ENCODE assay signal across 38 cellular contexts in genomic region chr4:23579166-23579565, GRCh38.
"Had no signal": no experiment of that assay in that cellular context is flagged by ENCODE, and none has a peak within 500 bp of the region (broad histone marks: within the 10 kb centered on the region; RNA-seq: fewer than 3 reads in every experiment).

No MANE protein-coding gene starts in this region.

- H3K27me3 ChIP-seq: adrenal gland, body of pancreas, cardiac muscle cell had no signal

- H3K4me3 Mint-ChIP-seq: activated CD4-positive, alpha-beta memory T cell treated with anti-CD3 and anti-CD28 coated beads, Interleukin-2, amount 10 ng/mL, durations not matched to agents 7 days and 5 days; activated CD4-positive, alpha-beta T cell treated with anti-CD3 and anti-CD28 coated beads for 36 hours; activated CD4-positive, alpha-beta T cell treated with anti-CD3 and anti-CD28 coated beads, Interleukin-2, amount 10 ng/mL, durations not matched to agents 7 days and 5 days; activated CD8-positive, alpha-beta memory T cell treated with anti-CD3 and anti-CD28 coated beads, Interleukin-2, amount 10 ng/mL, durations not matched to agents 7 days and 5 days; activated CD8-positive, alpha-beta T cell treated with anti-CD3 and anti-CD28 coated beads, Interleukin-2, amount 10 ng/mL, durations not matched to agents 7 days and 5 days; activated naive CD4-positive, alpha-beta T cell treated with anti-CD3 and anti-CD28 coated beads for 36 hours; activated naive CD8-positive, alpha-beta T cell treated with anti-CD3 and anti-CD28 coated beads for 36 hours; activated T-cell treated with anti-CD3 and anti-CD28 coated beads, Interleukin-2, amount 50 U/mL, for 4 hours; activated T-cell treated with anti-CD3 and anti-CD28 coated beads, Interleukin-2, amount 50 U/mL, for 72 hours; activated T-helper 1 cell treated with anti-CD3 and anti-CD28 coated beads, Interleukin-12 subunit alpha, Interleukin-12 subunit beta, Interleukin-2, Interleukin-4 antibody, amounts not matched to agents 30 ng/mL and 10 ng/mL and 1 ng/mL, durations not matched to agents 14 hours and 24 hours and 36 hours; activated T-helper 17 cell treated with anti-CD3 and anti-CD28 coated beads, Interleukin-2, amount 50 U/mL, for 72 hours; central memory CD8-positive, alpha-beta T cell; T-helper 1 cell treated with Interleukin-12 subunit alpha and Interleukin-12 subunit beta and Interleukin-4 antibody, amounts not matched to agents 30 μg/mL and 1 μg/mL, for 36 hours; T-helper 2 cell treated with Interferon-gamma antibody and Interleukin-4, amounts not matched to agents 5 μg/mL and 100 μg/mL, for 36 hours; WTC11 had no signal

- H3K27ac ChIP-seq: adrenal gland, body of pancreas, cardiac muscle cell, WERI-Rb-1 had no signal

- H3K9me3 Mint-ChIP-seq: activated CD4-positive, alpha-beta T cell treated with anti-CD3 and anti-CD28 coated beads, Interleukin-2, amount 10 ng/mL, durations not matched to agents 7 days and 5 days; activated naive CD4-positive, alpha-beta T cell treated with anti-CD3 and anti-CD28 coated beads for 36 hours; activated naive CD4-positive, alpha-beta T cell treated with anti-CD3 and anti-CD28 coated beads, Interleukin-2, amount 50 U/mL, for 72 hours; activated naive CD8-positive, alpha-beta T cell treated with anti-CD3 and anti-CD28 coated beads for 36 hours; activated T-cell treated with anti-CD3 and anti-CD28 coated beads, Interleukin-2, amount 50 U/mL, for 72 hours; T-helper 1 cell treated with Interleukin-12 subunit alpha and Interleukin-12 subunit beta and Interleukin-4 antibody, amounts not matched to agents 30 μg/mL and 1 μg/mL, for 36 hours; T-helper 2 cell treated with Interferon-gamma antibody and Interleukin-4, amounts not matched to agents 5 μg/mL and 100 μg/mL, for 36 hours had no signal

- H3K36me3 Mint-ChIP-seq: activated CD8-positive, alpha-beta memory T cell treated with anti-CD3 and anti-CD28 coated beads, Interleukin-2, amount 10 ng/mL, durations not matched to agents 7 days and 5 days; activated naive CD4-positive, alpha-beta T cell treated with anti-CD3 and anti-CD28 coated beads, Interleukin-2, amount 50 U/mL, for 72 hours; activated naive CD8-positive, alpha-beta T cell treated with anti-CD3 and anti-CD28 coated beads for 36 hours had no signal

- DNase-seq: activated CD4-positive, alpha-beta memory T cell treated with anti-CD3 and anti-CD28 coated beads, Interleukin-2, amount 10 ng/mL, durations not matched to agents 7 days and 5 days; activated CD4-positive, alpha-beta T cell treated with anti-CD3 and anti-CD28 coated beads for 1 hour; activated CD4-positive, alpha-beta T cell treated with anti-CD3 and anti-CD28 coated beads for 36 hours; activated CD4-positive, alpha-beta T cell treated with anti-CD3 and anti-CD28 coated beads for 48 hours; activated CD4-positive, alpha-beta T cell treated with anti-CD3 and anti-CD28 coated beads, Interleukin-2, amount 10 ng/mL, durations not matched to agents 7 days and 5 days; activated CD4-positive, alpha-beta T cell treated with anti-CD3 and anti-CD28 coated beads, Interleukin-2, amount 50 U/mL, for 48 hours; activated CD4-positive, CD25-positive, alpha-beta regulatory T cell; activated CD8-positive, alpha-beta memory T cell treated with anti-CD3 and anti-CD28 coated beads for 24 hours; activated CD8-positive, alpha-beta memory T cell treated with anti-CD3 and anti-CD28 coated beads, Interleukin-2, amount 10 ng/mL, durations not matched to agents 7 days and 5 days; activated CD8-positive, alpha-beta memory T cell treated with anti-CD3 and anti-CD28 coated beads, Interleukin-2, amount 50 U/mL, for 48 hours; activated CD8-positive, alpha-beta T cell treated with anti-CD3 and anti-CD28 coated beads, Interleukin-2, amount 10 ng/mL, durations not matched to agents 7 days and 5 days; activated effector memory CD4-positive, alpha-beta T cell treated with anti-CD3 and anti-CD28 coated beads, Interleukin-2, amount 50 U/mL, for 16 hours; activated gamma-delta T cell treated with Interleukin-2 at 50 U/mL for 16 hours; activated naive CD4-positive, alpha-beta T cell; activated naive CD4-positive, alpha-beta T cell treated with anti-CD3 and anti-CD28 coated beads for 36 hours; activated naive CD4-positive, alpha-beta T cell treated with anti-CD3 and anti-CD28 coated beads, Interleukin-2, amount 50 U/mL, for 16 hours; activated naive CD8-positive, alpha-beta T cell treated with anti-CD3 and anti-CD28 coated beads for 36 hours; activated T-cell treated with anti-CD3 and anti-CD28 coated beads, Interleukin-2, amount 50 U/mL, for 4 hours; activated T-cell treated with anti-CD3 and anti-CD28 coated beads, Interleukin-2, amount 50 U/mL, for 72 hours; adrenal gland; amniotic stem cell; aorta; body of pancreas; caudate nucleus; cerebellar nuclear complex; T-helper 1 cell; T-helper 2 cell; T-helper 9 cell; WERI-Rb-1 had no signal

- H3K27ac Mint-ChIP-seq: activated CD4-positive, alpha-beta memory T cell treated with anti-CD3 and anti-CD28 coated beads, Interleukin-2, amount 10 ng/mL, durations not matched to agents 7 days and 5 days; activated CD4-positive, alpha-beta T cell treated with anti-CD3 and anti-CD28 coated beads for 36 hours; activated CD4-positive, alpha-beta T cell treated with anti-CD3 and anti-CD28 coated beads, Interleukin-2, amount 10 ng/mL, durations not matched to agents 7 days and 5 days; activated CD8-positive, alpha-beta memory T cell treated with anti-CD3 and anti-CD28 coated beads, Interleukin-2, amount 10 ng/mL, durations not matched to agents 7 days and 5 days; activated CD8-positive, alpha-beta T cell treated with anti-CD3 and anti-CD28 coated beads, Interleukin-2, amount 10 ng/mL, durations not matched to agents 7 days and 5 days; activated naive CD4-positive, alpha-beta T cell treated with anti-CD3 and anti-CD28 coated beads for 36 hours; activated naive CD4-positive, alpha-beta T cell treated with anti-CD3 and anti-CD28 coated beads, Interleukin-2, amount 50 U/mL, for 72 hours; activated naive CD8-positive, alpha-beta T cell treated with anti-CD3 and anti-CD28 coated beads for 36 hours; activated T-cell treated with anti-CD3 and anti-CD28 coated beads, Interleukin-2, amount 50 U/mL, for 72 hours; activated T-helper 1 cell treated with anti-CD3 and anti-CD28 coated beads, Interleukin-12 subunit alpha, Interleukin-12 subunit beta, Interleukin-2, Interleukin-4 antibody, amounts not matched to agents 30 ng/mL and 10 ng/mL and 1 ng/mL, durations not matched to agents 14 hours and 24 hours and 36 hours; activated T-helper 17 cell treated with anti-CD3 and anti-CD28 coated beads, Interleukin-2, amount 50 U/mL, for 72 hours; T-helper 1 cell treated with Interleukin-12 subunit alpha and Interleukin-12 subunit beta and Interleukin-4 antibody, amounts not matched to agents 30 μg/mL and 1 μg/mL, for 36 hours; T-helper 2 cell treated with Interferon-gamma antibody and Interleukin-4, amounts not matched to agents 5 μg/mL and 100 μg/mL, for 36 hours; WTC11 had no signal

- H3K27me3 Mint-ChIP-seq: activated CD4-positive, alpha-beta memory T cell treated with anti-CD3 and anti-CD28 coated beads, Interleukin-2, amount 10 ng/mL, durations not matched to agents 7 days and 5 days; activated CD4-positive, alpha-beta T cell treated with anti-CD3 and anti-CD28 coated beads for 36 hours; activated CD4-positive, alpha-beta T cell treated with anti-CD3 and anti-CD28 coated beads, Interleukin-2, amount 10 ng/mL, durations not matched to agents 7 days and 5 days; activated CD8-positive, alpha-beta memory T cell treated with anti-CD3 and anti-CD28 coated beads, Interleukin-2, amount 10 ng/mL, durations not matched to agents 7 days and 5 days; activated naive CD8-positive, alpha-beta T cell treated with anti-CD3 and anti-CD28 coated beads for 36 hours; activated T-helper 17 cell treated with anti-CD3 and anti-CD28 coated beads, Interleukin-2, amount 50 U/mL, for 72 hours; central memory CD8-positive, alpha-beta T cell had no signal

- H3K9me3 ChIP-seq: adrenal gland, body of pancreas had no signal

- H3K36me3 ChIP-seq: adrenal gland, cardiac muscle cell, WERI-Rb-1 had no signal

- ATAC-seq: activated CD4-positive, alpha-beta T cell treated with anti-CD3 and anti-CD28 coated beads for 36 hours; activated CD4-positive, CD25-positive, alpha-beta regulatory T cell treated with anti-CD3 and anti-CD28 coated beads, Interleukin-2, amount 50 U/mL, for 24 hours; activated CD8-positive, alpha-beta memory T cell treated with anti-CD3 and anti-CD28 coated beads, Interleukin-2, amount 10 ng/mL, durations not matched to agents 7 days and 5 days; activated CD8-positive, alpha-beta T cell treated with anti-CD3 and anti-CD28 coated beads, Interleukin-2, amount 10 ng/mL, durations not matched to agents 7 days and 5 days; activated naive CD4-positive, alpha-beta T cell treated with anti-CD3 and anti-CD28 coated beads, Interleukin-2, amount 50 U/mL, for 72 hours; activated T-cell treated with anti-CD3 and anti-CD28 coated beads, Interleukin-2, amount 50 U/mL, for 4 hours; activated T-cell treated with anti-CD3 and anti-CD28 coated beads, Interleukin-2, amount 50 U/mL, for 72 hours; activated T-helper 17 cell treated with anti-CD3 and anti-CD28 coated beads, Interleukin-2, amount 50 U/mL, for 72 hours; body of pancreas; WTC11 had no signal

- H3K4me3 ChIP-seq: adrenal gland, body of pancreas, cardiac muscle cell had no signal

- H3K4me1 Mint-ChIP-seq: activated CD4-positive, alpha-beta memory T cell treated with anti-CD3 and anti-CD28 coated beads, Interleukin-2, amount 10 ng/mL, durations not matched to agents 7 days and 5 days; activated CD4-positive, alpha-beta T cell treated with anti-CD3 and anti-CD28 coated beads for 36 hours; activated CD4-positive, alpha-beta T cell treated with anti-CD3 and anti-CD28 coated beads, Interleukin-2, amount 10 ng/mL, durations not matched to agents 7 days and 5 days; activated CD8-positive, alpha-beta memory T cell treated with anti-CD3 and anti-CD28 coated beads, Interleukin-2, amount 10 ng/mL, durations not matched to agents 7 days and 5 days; activated naive CD8-positive, alpha-beta T cell treated with anti-CD3 and anti-CD28 coated beads for 36 hours; activated T-helper 17 cell treated with anti-CD3 and anti-CD28 coated beads, Interleukin-2, amount 50 U/mL, for 72 hours; central memory CD8-positive, alpha-beta T cell had no signal
